Comparison of ENCODE assay signal across 8 cellular contexts in genomic region chr6:75272145-75272840, GRCh38. TPM values are rescaled to one million over a fixed set of nuclear protein-coding genes. Genes with fewer than 3 reads are reported as not detected.
DNase-seq lines count a peak whose midpoint lies in the region; ATAC-seq and TF ChIP-seq lines count a peak whose summit lies in the region.
"Had no signal": no experiment of that assay in that cellular context is flagged by ENCODE, and none has a peak within 500 bp of the region (broad histone marks: within the 10 kb centered on the region; RNA-seq: fewer than 3 reads in every experiment).

No MANE protein-coding gene starts in this region.

- H3K4me3 Mint-ChIP-seq in GM23338 (no peak overlapping the region), endothelial cell (ENCODE audit: unreplicated experiment) (no peak overlapping the region), progenitor cell of endocrine pancreas (ENCODE audit: low read depth) (no peak overlapping the region)

- 0 out of 2 replicates have a peak, but pooled peaks cover 9% of the 10 kb centered on the region for H3K9me2 ChIP-seq in GM23338 (ENCODE audit: insufficient read depth)
- no peaks in the 10 kb centered on the region for H3K9me2 ChIP-seq in PC-3 (replicated peaks; ENCODE audit: low read length)

- no peak overlapping the region for H2AFZ ChIP-seq in GM23338
- H2AFZ ChIP-seq in PC-3 (ENCODE audit: low read length) = no peak overlapping the region

- no peak for ATAC-seq in GM23338
- ATAC-seq in PC-3 = no peak

- no peaks in the 10 kb centered on the region for H3K9me3 ChIP-seq in PC-3 (ENCODE audit: low read length)
- H3K9me3 ChIP-seq: prostate gland had no signal

- peaks cover 60% of the 10 kb centered on the region for H3K36me3 Mint-ChIP-seq in GM23338 (ENCODE audit: low read depth)
- peaks cover 50% of the 10 kb centered on the region for H3K36me3 Mint-ChIP-seq in endothelial cell (ENCODE audit: low read depth, unreplicated experiment)
- H3K36me3 Mint-ChIP-seq in progenitor cell of endocrine pancreas (ENCODE audit: insufficient read depth) = peaks cover 41% of the 10 kb centered on the region

- H3K4me2 ChIP-seq in GM23338 (no peak overlapping the region), PC-3 (ENCODE audit: low read length) (no peak overlapping the region)

- H3K4me3 ChIP-seq in GM23338 (no peak overlapping the region), PC-3 (ENCODE audit: low read length) (no peak overlapping the region)
- H3K4me3 ChIP-seq: prostate gland had no signal

- H3K79me2 ChIP-seq in GM23338 (replicated peaks; ENCODE audit: insufficient read depth) (peaks cover 88% of the 10 kb centered on the region), PC-3 (ENCODE audit: low read length) (peaks cover 88% of the 10 kb centered on the region)

- H4K20me1 ChIP-seq in GM23338 (replicated peaks; ENCODE audit: insufficient read depth) (no peaks in the 10 kb centered on the region), PC-3 (ENCODE audit: low read length) (0 out of 2 replicates have a peak, but pooled peaks cover 3% of the 10 kb centered on the region)

- H3K27me3 ChIP-seq in GM23338 (ENCODE audit: insufficient read depth) = no peaks in the 10 kb centered on the region
- H3K27me3 ChIP-seq in PC-3 (ENCODE audit: low read length) = no peaks in the 10 kb centered on the region

- H3K27ac ChIP-seq in GM23338 (ENCODE audit: low read depth) (peak overlapping the region; percentile 85), PC-3 (ENCODE audit: low read length) (no peak overlapping the region)
- H3K27ac ChIP-seq: prostate gland had no signal

- POLR2A ChIA-PET in PC-3 (lab: Charles Lee; ENCODE audit: unreplicated experiment) = no interaction called here

- TF ChIP-seq CTCF in GM23338 (conservative IDR thresholded peaks at IDR 0.05; ENCODE audit: low read depth in 2 of 2) (no peak), endothelial cell (IDR thresholded peaks at IDR 0.05; ENCODE audit: unreplicated experiment) (no peak), progenitor cell of endocrine pancreas (IDR thresholded peaks at IDR 0.05; ENCODE audit: unreplicated experiment) (no peak), PC-3 (conservative IDR thresholded peaks at IDR 0.05; ENCODE audit: low read depth, low read length) (no peak)

- CTCF ChIA-PET in PC-3 (lab: Charles Lee) = no interaction called here

- no TSS peak for BruUV-seq in PC-3 (replicated peaks; lab: Mats Ljungman, UMichigan)

- H3K9me3 Mint-ChIP-seq in GM23338 (peaks cover 22% of the 10 kb centered on the region), endothelial cell (ENCODE audit: unreplicated experiment) (no peaks in the 10 kb centered on the region), progenitor cell of endocrine pancreas (ENCODE audit: low read depth) (peaks cover 10% of the 10 kb centered on the region)

- H3K27me3 Mint-ChIP-seq in GM23338 (ENCODE audit: insufficient read depth, low read depth, poor library complexity) (no peaks in the 10 kb centered on the region), endothelial cell (ENCODE audit: unreplicated experiment) (peaks cover 4% of the 10 kb centered on the region), progenitor cell of endocrine pancreas (no peaks in the 10 kb centered on the region)

- peaks cover 50% of the 10 kb centered on the region for H3K4me1 ChIP-seq in GM23338 (ENCODE audit: insufficient read depth)
- peaks cover 35% of the 10 kb centered on the region for H3K4me1 ChIP-seq in PC-3 (ENCODE audit: insufficient read depth, low read length)
- H3K4me1 ChIP-seq: prostate gland had no signal

- H3K4me1 Mint-ChIP-seq in GM23338 (peaks cover 50% of the 10 kb centered on the region), endothelial cell (ENCODE audit: unreplicated experiment) (peaks cover 20% of the 10 kb centered on the region), progenitor cell of endocrine pancreas (ENCODE audit: low read depth) (peaks cover 26% of the 10 kb centered on the region)

- H3F3A ChIP-seq in GM23338 (replicated peaks; ENCODE audit: low read depth) (no peaks in the 10 kb centered on the region), PC-3 (ENCODE audit: low read length, unreplicated experiment) (no peaks in the 10 kb centered on the region)

- H3K9ac ChIP-seq in PC-3 (ENCODE audit: low read length) = no peak overlapping the region

- H3K27ac Mint-ChIP-seq in GM23338 (peak overlapping the region; percentile 38), endothelial cell (ENCODE audit: unreplicated experiment) (peak overlapping the region; percentile 93), progenitor cell of endocrine pancreas (peak overlapping the region; percentile 39)

- intact Hi-C loops in PC-3 (cut with micrococcal nuclease) = no loop called here

- no peak for DNase-seq in GM23338 (ENCODE audit: low spot score)
- peak; percentile 65 for DNase-seq in NOMO-1 treated with DMSO at 0.1 percent for 48 hours (lab: John Stamatoyannopoulos, UW; ENCODE audit: unreplicated experiment)
- DNase-seq in endothelial cell (ENCODE audit: low spot score) = no peak
- DNase-seq in progenitor cell of endocrine pancreas (ENCODE audit: low spot score, unreplicated experiment) = no peak
- DNase-seq in AG20443 (ENCODE audit: low spot score) = no peak
- DNase-seq in NCI-H2029 treated with DMSO at 0.1 percent for 48 hours (lab: John Stamatoyannopoulos, UW) = no peak
- no peak for DNase-seq in PC-3

- H3K36me3 ChIP-seq in GM23338 (ENCODE audit: insufficient read depth) (no peaks in the 10 kb centered on the region), PC-3 (ENCODE audit: low read depth, low read length) (peaks cover 15% of the 10 kb centered on the region)
- H3K36me3 ChIP-seq: prostate gland had no signal

TF ChIP-seq in GM23338, 12 proteins besides CTCF, POLR2A, EP300 and RAD21 (continues in another document):
- TF ChIP-seq EZH2phosphoT487 (IDR thresholded peaks at IDR 0.05; ENCODE audit: unreplicated experiment) = no peak
- TF ChIP-seq ZNF331 (CRISPR knock-in tag; IDR thresholded peaks at IDR 0.05; ENCODE audit: low read depth) = no peak
- no peak for TF ChIP-seq JUNB (IDR thresholded peaks at IDR 0.05; ENCODE audit: unreplicated experiment)
- no peak for TF ChIP-seq STAT1 (IDR thresholded peaks at IDR 0.05; ENCODE audit: unreplicated experiment)
- no peak for TF ChIP-seq REST (IDR thresholded peaks at IDR 0.05; ENCODE audit: unreplicated experiment)
- no peak for TF ChIP-seq ZNF114 (CRISPR knock-in tag; IDR thresholded peaks at IDR 0.05)
- TF ChIP-seq POLR2AphosphoS5 (IDR thresholded peaks at IDR 0.05; ENCODE audit: low read depth) = no peak
- TF ChIP-seq EZH2 (IDR thresholded peaks at IDR 0.05; ENCODE audit: low read depth, unreplicated experiment) = no peak
- TF ChIP-seq ETS1 (IDR thresholded peaks at IDR 0.05) = no peak
- TF ChIP-seq CREB1 (CRISPR knock-in tag; IDR thresholded peaks at IDR 0.05; ENCODE audit: low read depth) = no peak
- no peak for TF ChIP-seq NANOG (IDR thresholded peaks at IDR 0.05; ENCODE audit: borderline replicate concordance)

RNA-seq across cellular contexts. Expression of gene TMEM30A, which starts 12.3 kb away (rescaled TPM):
- total RNA-seq in GM23338 (2014; rRNA removed; shearing (Covaris generic)) = 99.9 and 101 TPM in 2 replicates
- 52.6 and 61.7 TPM in 2 replicates for polyA plus RNA-seq in GM23338 (2016; fragmentation: Nextera tagmentation; extraction: Ambion mirVana)
- total RNA-seq in endothelial cell (ENCODE audit: unreplicated experiment) (99.4 TPM), progenitor cell of endocrine pancreas (74.4 and 77.2 TPM in 2 replicates), PC-3 (2014; rRNA removed) (35.7 and 36.8 TPM in 2 replicates)

RNA-seq across cellular contexts. Expression of gene COX7A2, which starts 28.7 kb away (rescaled TPM):
- total RNA-seq in GM23338 (2014; rRNA removed; shearing (Covaris generic)) = 93.7 and 109 TPM in 2 replicates
- 963 and 996 TPM in 2 replicates for polyA plus RNA-seq in GM23338 (2016; fragmentation: Nextera tagmentation; extraction: Ambion mirVana)
- 341 TPM for total RNA-seq in endothelial cell (ENCODE audit: unreplicated experiment)
- 311 and 314 TPM in 2 replicates for total RNA-seq in progenitor cell of endocrine pancreas
- 160 and 172 TPM in 2 replicates for total RNA-seq in PC-3 (2014; rRNA removed)

Comparison
In these comparisons a context has a peak if more than half of its experiments do, and no peak if none do; other contexts are left out.
1. H3K27ac Mint-ChIP-seq: peak in every context shown above with its lines; median percentile 93 in endothelial cell; 39 in progenitor cell of endocrine pancreas; 38 in GM23338.